In the genomic region with DNA sequence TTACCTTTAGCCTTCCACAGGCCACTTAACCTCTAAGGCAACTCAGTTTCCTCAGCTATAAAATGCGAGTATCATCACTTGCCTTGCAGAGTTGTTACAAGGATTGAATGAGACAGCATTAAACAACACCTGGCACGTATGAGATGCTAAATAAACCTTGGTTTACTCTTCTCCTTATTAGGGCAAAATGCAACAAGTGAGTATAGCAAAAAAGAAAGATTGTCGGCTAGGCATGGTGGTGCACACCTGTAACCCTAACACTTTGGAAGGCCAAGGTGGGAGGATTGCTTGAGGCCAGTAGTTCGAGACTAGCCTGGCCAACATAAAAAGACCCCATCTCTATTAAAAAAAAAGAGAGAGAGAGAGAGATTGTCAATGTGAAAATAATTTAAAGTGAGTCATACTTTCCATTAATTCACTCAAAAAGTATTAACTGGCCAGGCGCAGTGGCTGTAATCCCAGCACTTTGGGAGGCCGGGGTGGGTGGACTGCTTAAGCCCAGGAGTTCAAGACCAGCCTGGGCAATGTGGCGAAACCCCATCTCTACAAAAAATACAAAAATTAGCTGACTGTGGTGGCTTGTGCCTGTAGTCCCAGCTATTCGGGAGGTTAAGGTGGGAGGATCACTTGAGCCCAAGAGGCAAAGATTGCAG, we compare ENCODE assay signal across 16 cellular contexts. TPM values are rescaled to one million over a fixed set of nuclear protein-coding genes. Genes with fewer than 3 reads are reported as not detected.
DNase-seq lines count a peak whose midpoint lies in the region; ATAC-seq, FAIRE-seq and TF ChIP-seq lines count a peak whose summit lies in the region.
"Had no signal": no experiment of that assay in that cellular context is flagged by ENCODE, and none has a peak within 500 bp of the region (broad histone marks: within the 10 kb centered on the region; RNA-seq: fewer than 3 reads in every experiment).

No MANE protein-coding gene starts in this region.

- peak overlapping the region; percentile 64 for H3K4ac ChIP-seq in trophoblast cell (ENCODE audit: low read depth, low read length)

- no peak for FAIRE-seq in K562 (lab: Jason Lieb, UNC)

- peaks cover 25% of the 10 kb centered on the region for H3K4me1 ChIP-seq in HEK293 (ENCODE audit: control insufficient read depth, insufficient read depth, low read length)
- peaks cover 4 to 12% of the 10 kb centered on the region in 2 experiments; a peak in 4 of 5 replicates for H3K4me1 ChIP-seq in K562 (replicated peaks in 1 of 2; ENCODE audit: control insufficient read depth in 2 of 2, insufficient read depth in 2 of 2, low read length in 2 of 2)
- H3K4me1 ChIP-seq in trophoblast cell (ENCODE audit: control insufficient read depth in 1 of 2, insufficient read depth in 2 of 2, low read length in 2 of 2) = peaks cover 0 to 6% of the 10 kb centered on the region in 2 experiments
- H3K4me1 ChIP-seq in SJCRH30 = peaks cover 13% of the 10 kb centered on the region
- H3K4me1 ChIP-seq: SJSA1 had no signal

- intact Hi-C loops in K562 (cut with micrococcal nuclease) = no loop called here
- intact Hi-C loops in activated T-helper 2 cell treated with anti-CD3 and anti-CD28 coated beads, Interferon-gamma antibody, Interleukin-2, Interleukin-4, amounts not matched to agents 10 μg/mL and 5 μg/mL and 100 μg/mL, durations not matched to agents 14 hours and 24 hours and 36 hours (cut with micrococcal nuclease) = no loop called here

- H3K14ac ChIP-seq in trophoblast cell (ENCODE audit: low read length) = no peak overlapping the region

- no peak overlapping the region for H2AK5ac ChIP-seq in trophoblast cell (ENCODE audit: low read length)

- no peaks in the 10 kb centered on the region for H3K27me3 Mint-ChIP-seq in activated T-cell treated with anti-CD3 and anti-CD28 coated beads, Interleukin-2, amount 50 U/mL, for 24 hours
- no peaks in the 10 kb centered on the region for H3K27me3 Mint-ChIP-seq in activated T-helper 2 cell treated with anti-CD3 and anti-CD28 coated beads, Interferon-gamma antibody, Interleukin-2, Interleukin-4, amounts not matched to agents 10 μg/mL and 5 μg/mL and 100 μg/mL, durations not matched to agents 14 hours and 24 hours and 36 hours (ENCODE audit: low read depth)

- no peak overlapping the region for H2BK5ac ChIP-seq in trophoblast cell (ENCODE audit: low read depth, low read length, poor library complexity)

- no peak overlapping the region for H2BK12ac ChIP-seq in trophoblast cell (ENCODE audit: low read length)

- ATAC-seq in K562 (no peak), GM19463 (IDR thresholded peaks at IDR 0.05; ENCODE audit: unreplicated experiment) (no peak)
- ATAC-seq: PC-3 had no signal

- POLR2A ChIA-PET in HEK293 (lab: Yijun Ruan, JAX) (interaction anchor here (1.6 kb wide), 1 partner anchor 8 kb away, joined by 7 read pairs; the partner anchor contains the start of gene ATAD2B), K562 (lab: Yijun Ruan, JAX) (interaction anchor here (1.8 kb wide), 1 partner anchor 8 kb away, joined by 16 read pairs; the partner anchor contains the start of gene ATAD2B)

- no peaks in the 10 kb centered on the region for H3K79me1 ChIP-seq in trophoblast cell (ENCODE audit: low read length)

- no peak overlapping the region for H4K12ac ChIP-seq in trophoblast cell (ENCODE audit: low read depth, low read length)

- H3K4me3 ChIP-seq in HEK293 (ENCODE audit: low read depth, low read length) (no peak overlapping the region), K562 (no peak overlapping the region), trophoblast cell (ENCODE audit: low read depth, low read length) (no peak overlapping the region), SJCRH30 (no peak overlapping the region)
- H3K4me3 ChIP-seq: SJSA1 had no signal

- no peak overlapping the region for H2BK120ac ChIP-seq in trophoblast cell (ENCODE audit: insufficient read depth, low read length, poor library complexity)

- no peak for DNase-seq in activated T-cell treated with anti-CD3 and anti-CD28 coated beads, Interleukin-2, amount 50 U/mL, for 24 hours
- DNase-seq in activated T-cell treated with anti-CD3 and anti-CD28 coated beads, Interleukin-2, amount 50 U/mL, for 1 hour = no peak
- DNase-seq in K562 (ENCODE audit: extremely low read depth in 1 of 4, low spot score in 3 of 4) = no peak
- DNase-seq in trophoblast cell = no peak
- no peak for DNase-seq in activated T-helper 2 cell treated with anti-CD3 and anti-CD28 coated beads, Interferon-gamma antibody, Interleukin-2, Interleukin-4, amounts not matched to agents 10 μg/mL and 5 μg/mL and 100 μg/mL, durations not matched to agents 14 hours and 24 hours and 36 hours (ENCODE audit: low spot score)
- no peak for DNase-seq in SJCRH30
- DNase-seq: 8988T, H7, Kasumi-1, NCI-H187, NCI-H345, NCI-H526, PC-3 had no signal

- H3K79me2 ChIP-seq in K562 (ENCODE audit: control insufficient read depth, insufficient read depth, low read length) (peaks cover 90% of the 10 kb centered on the region), trophoblast cell (ENCODE audit: control insufficient read depth, insufficient read depth, low read length, poor library complexity) (no peaks in the 10 kb centered on the region)

- H3K4me1 Mint-ChIP-seq in activated T-cell treated with anti-CD3 and anti-CD28 coated beads, Interleukin-2, amount 50 U/mL, for 24 hours (ENCODE audit: low read depth) = peaks cover 70% of the 10 kb centered on the region
- peaks cover 29% of the 10 kb centered on the region for H3K4me1 Mint-ChIP-seq in activated T-helper 2 cell treated with anti-CD3 and anti-CD28 coated beads, Interferon-gamma antibody, Interleukin-2, Interleukin-4, amounts not matched to agents 10 μg/mL and 5 μg/mL and 100 μg/mL, durations not matched to agents 14 hours and 24 hours and 36 hours (ENCODE audit: low read depth)

- no peaks in the 10 kb centered on the region for H3K9me3 ChIP-seq in HEK293 (ENCODE audit: control insufficient read depth, insufficient read depth, low read depth, low read length)
- H3K9me3 ChIP-seq in K562 (replicated peaks; ENCODE audit: control insufficient read depth, insufficient read depth, low read depth, low read length) = no peaks in the 10 kb centered on the region
- no peaks in the 10 kb centered on the region for H3K9me3 ChIP-seq in trophoblast cell (ENCODE audit: insufficient read depth, low read depth, low read length)
- H3K9me3 ChIP-seq in SJCRH30 (replicated peaks) = no peaks in the 10 kb centered on the region
- H3K9me3 ChIP-seq: SJSA1 had no signal

- no peaks in the 10 kb centered on the region for H3K36me3 ChIP-seq in HEK293 (ENCODE audit: control insufficient read depth in 2 of 2, insufficient read depth in 1 of 2, low read length in 2 of 2)
- no peaks in the 10 kb centered on the region for H3K36me3 ChIP-seq in K562 (ENCODE audit: control insufficient read depth, insufficient read depth, low read length)
- H3K36me3 ChIP-seq in trophoblast cell (ENCODE audit: control insufficient read depth in 1 of 2, insufficient read depth in 2 of 2, low read length in 2 of 2) = no peaks in the 10 kb centered on the region
- H3K36me3 ChIP-seq in SJCRH30 = no peaks in the 10 kb centered on the region
- H3K36me3 ChIP-seq: SJSA1 had no signal

- 78% methylated on average over 8 of the region's 8 CpGs for WGBS in K562 (ENCODE audit: insufficient coverage, low coverage, missing lambda C conversion rate)
- no CpG with 5 or more reads among the region's 8 CpGs for WGBS in trophoblast cell (ENCODE audit: extremely low coverage, insufficient coverage, insufficient read length)

- no peak for TF ChIP-seq EP300 in K562 (IDR thresholded peaks at IDR 0.05; ENCODE audit: low read length)

- H3K23ac ChIP-seq in trophoblast cell (ENCODE audit: low read length) = no peak overlapping the region

- no peak overlapping the region for H3K4me3 Mint-ChIP-seq in activated T-cell treated with anti-CD3 and anti-CD28 coated beads, Interleukin-2, amount 50 U/mL, for 24 hours
- H3K4me3 Mint-ChIP-seq in activated T-helper 2 cell treated with anti-CD3 and anti-CD28 coated beads, Interferon-gamma antibody, Interleukin-2, Interleukin-4, amounts not matched to agents 10 μg/mL and 5 μg/mL and 100 μg/mL, durations not matched to agents 14 hours and 24 hours and 36 hours (ENCODE audit: low read depth) = no peak overlapping the region

- no peak overlapping the region for H4K8ac ChIP-seq in trophoblast cell (ENCODE audit: low read depth, low read length)

- H3K4me2 ChIP-seq in K562 (ENCODE audit: insufficient read depth, low read length) = no peak overlapping the region
- no peak overlapping the region for H3K4me2 ChIP-seq in trophoblast cell (ENCODE audit: low read length)

- in situ Hi-C loops in K562 (cut with MboI) = no loop called here

- no peaks in the 10 kb centered on the region for H3K9me1 ChIP-seq in K562 (ENCODE audit: control insufficient read depth, insufficient read depth, low read length)

- CTCF ChIA-PET in HEK293 (lab: Yijun Ruan, JAX) (interaction anchor here (0.6 to 1.5 kb wide), 5 partner anchors 8 to 168 kb away, joined by 3 to 8 read pairs (median 4); partner anchors contain the start of gene ATAD2B), K562 (lab: Yijun Ruan, JAX; ENCODE audit: low intra/inter-chr PET ratio) (no interaction called here)

- H3K27ac ChIP-seq in HEK293 (ENCODE audit: extremely low read depth, low read depth, low read length) (no peak overlapping the region), K562 (ENCODE audit: extremely low read depth, low read depth, low read length) (no peak overlapping the region), trophoblast cell (ENCODE audit: low read depth, low read length) (no peak overlapping the region), SJCRH30 (no peak overlapping the region)
- H3K27ac ChIP-seq: SJSA1 had no signal

- no peak overlapping the region for H3K18ac ChIP-seq in trophoblast cell (ENCODE audit: low read length)

- H3K27me3 ChIP-seq in K562 (ENCODE audit: control insufficient read depth in 2 of 2, insufficient read depth in 2 of 2, low read length in 2 of 2) (no peaks in the 10 kb centered on the region), trophoblast cell (ENCODE audit: insufficient read depth, low read length) (no peaks in the 10 kb centered on the region), SJCRH30 (no peaks in the 10 kb centered on the region)
- H3K27me3 ChIP-seq: SJSA1 had no signal

- no peaks in the 10 kb centered on the region for H4K20me1 ChIP-seq in K562 (replicated peaks; ENCODE audit: control insufficient read depth, insufficient read depth, low read length)

- BruUV-seq in K562 (replicated peaks; lab: Mats Ljungman, UMichigan) = no TSS peak

- H4K91ac ChIP-seq in trophoblast cell (ENCODE audit: low read depth, low read length) = no peak overlapping the region

- no peak for TF ChIP-seq RAD21 in K562 (CRISPR knock-in tag; conservative IDR thresholded peaks at IDR 0.05 in 1 of 2, IDR thresholded peaks at IDR 0.05 in 1 of 2)

- TF ChIP-seq CTCF in HEK293 (tag by site-specific recombination; IDR thresholded peaks at IDR 0.05) = no peak
- no peak for TF ChIP-seq CTCF in K562 (IDR thresholded peaks at IDR 0.05 in 2 of 3, conservative IDR thresholded peaks at IDR 0.05 in 1 of 3; ENCODE audit: insufficient read depth in 2 of 3, low read depth in 1 of 3, low read length in 3 of 3)

- H3K36me3 Mint-ChIP-seq in activated T-cell treated with anti-CD3 and anti-CD28 coated beads, Interleukin-2, amount 50 U/mL, for 24 hours (ENCODE audit: low read depth) = peaks cover 4% of the 10 kb centered on the region
- peaks cover 3% of the 10 kb centered on the region for H3K36me3 Mint-ChIP-seq in activated T-helper 2 cell treated with anti-CD3 and anti-CD28 coated beads, Interferon-gamma antibody, Interleukin-2, Interleukin-4, amounts not matched to agents 10 μg/mL and 5 μg/mL and 100 μg/mL, durations not matched to agents 14 hours and 24 hours and 36 hours (ENCODE audit: low read depth)

- no peaks in the 10 kb centered on the region for H3K9me3 Mint-ChIP-seq in activated T-cell treated with anti-CD3 and anti-CD28 coated beads, Interleukin-2, amount 50 U/mL, for 24 hours
- no peaks in the 10 kb centered on the region for H3K9me3 Mint-ChIP-seq in activated T-helper 2 cell treated with anti-CD3 and anti-CD28 coated beads, Interferon-gamma antibody, Interleukin-2, Interleukin-4, amounts not matched to agents 10 μg/mL and 5 μg/mL and 100 μg/mL, durations not matched to agents 14 hours and 24 hours and 36 hours

- peak overlapping the region; percentile 30 for H3K27ac Mint-ChIP-seq in activated T-cell treated with anti-CD3 and anti-CD28 coated beads, Interleukin-2, amount 50 U/mL, for 24 hours
- H3K27ac Mint-ChIP-seq in activated T-helper 2 cell treated with anti-CD3 and anti-CD28 coated beads, Interferon-gamma antibody, Interleukin-2, Interleukin-4, amounts not matched to agents 10 μg/mL and 5 μg/mL and 100 μg/mL, durations not matched to agents 14 hours and 24 hours and 36 hours = no peak overlapping the region

- no peak overlapping the region for H2AFZ ChIP-seq in K562 (ENCODE audit: low read depth, low read length)
- no peak overlapping the region for H2AFZ ChIP-seq in trophoblast cell (ENCODE audit: insufficient read depth, low read length, poor library complexity)

- no peak for TF ChIP-seq POLR2A in K562 (conservative IDR thresholded peaks at IDR 0.05)

- no peak overlapping the region for H3K9ac ChIP-seq in K562 (ENCODE audit: insufficient read depth in 1 of 2, low read depth in 2 of 2, low read length in 2 of 2)
- no peak overlapping the region for H3K9ac ChIP-seq in trophoblast cell (ENCODE audit: low read length)

RNA-seq across cellular contexts. Expression of gene ATAD2B, which starts 8.0 kb away (rescaled TPM):
- 28.1 and 119 TPM in 2 replicates for total RNA-seq in K562 (2011; cell fraction: chromatin; rRNA removed; ENCODE audit: low replicate concordance)
- 12.7 and 18.3 TPM in 2 replicates for total RNA-seq in K562 (2011; cell fraction: nucleolus; rRNA removed)
- 37.1 and 61.3 TPM in 2 replicates for total RNA-seq in K562 (2011; cell fraction: nucleoplasm; rRNA removed)
- total RNA-seq in K562 (2014; rRNA removed) (10.8 and 11.4 TPM in 2 replicates), K562 (2014; rRNA removed; fragmentation: Illumina TruSeq; extraction: Trizol) (21.6 and 22.4 TPM in 2 replicates), K562 (2015; rRNA removed; fragmentation: Illumina TruSeq; extraction: Trizol) (20.6 and 21.6 TPM in 2 replicates), K562 (2021) (18.5 and 18.8 TPM in 2 replicates)
- polyA plus RNA-seq in K562 (2011; rRNA removed) (11.0 and 11.7 TPM in 2 replicates), K562 (2014; fragmentation: Illumina TruSeq; extraction: Trizol) (8.9 and 10.9 TPM in 2 replicates), K562 (2014; fragmentation: Nextera tagmentation; extraction: Ambion mirVana) (1 to 10 TPM; 3.2 to 4.0 TPM), K562 (2014; rRNA removed) (6.4 and 7.7 TPM in 2 replicates)
- 1.6 and 4.6 TPM in 2 replicates for polyA plus RNA-seq in K562 (2011; cell fraction: cytosol; rRNA removed)
- 18.8 and 26.5 TPM in 2 replicates for polyA plus RNA-seq in K562 (2011; cell fraction: nucleus; rRNA removed)
- polyA plus RNA-seq in K562 (2012) = 5.6 TPM in 2 replicates
- polyA minus RNA-seq in K562 (2011; rRNA and poly(A)+ RNA removed) = 30.0 and 41.1 TPM in 2 replicates
- polyA minus RNA-seq in K562 (2011; cell fraction: cytosol; rRNA and poly(A)+ RNA removed) = 8.7 TPM in 2 replicates
- polyA minus RNA-seq in K562 (2011; cell fraction: nucleus; rRNA and poly(A)+ RNA removed) = 37.0 and 67.3 TPM in 2 replicates
- 5.6 TPM in 2 replicates for polyA plus RNA-seq in trophoblast cell (2013)
- total RNA-seq in activated T-helper 2 cell treated with anti-CD3 and anti-CD28 coated beads, Interferon-gamma antibody, Interleukin-2, Interleukin-4, amounts not matched to agents 10 μg/mL and 5 μg/mL and 100 μg/mL, durations not matched to agents 14 hours and 24 hours and 36 hours = 24.2 and 24.8 TPM in 2 replicates
- total RNA-seq in SJCRH30 (2014; rRNA removed; shearing (Covaris generic)) = 33.3 and 37.5 TPM in 2 replicates

RNA-seq across cellular contexts. Expression of gene UBXN2A, which starts 21.3 kb away (rescaled TPM):
- 11.5 and 22.5 TPM in 2 replicates for total RNA-seq in K562 (2011; cell fraction: chromatin; rRNA removed; ENCODE audit: low replicate concordance)
- total RNA-seq in K562 (2011; cell fraction: nucleolus; rRNA removed) = 9.7 and 10.1 TPM in 2 replicates
- total RNA-seq in K562 (2011; cell fraction: nucleoplasm; rRNA removed) = 10.9 and 13.0 TPM in 2 replicates
- 12.9 and 14.6 TPM in 2 replicates for total RNA-seq in K562 (2014; rRNA removed)
- 25.6 and 29.4 TPM in 2 replicates for total RNA-seq in K562 (2014; rRNA removed; fragmentation: Illumina TruSeq; extraction: Trizol)
- 18.1 and 20.1 TPM in 2 replicates for total RNA-seq in K562 (2015; rRNA removed; fragmentation: Illumina TruSeq; extraction: Trizol)
- total RNA-seq in K562 (2021) = 16.0 and 16.8 TPM in 2 replicates
- 11.1 and 16.6 TPM in 2 replicates for polyA plus RNA-seq in K562 (2011; rRNA removed)
- polyA plus RNA-seq in K562 (2011; cell fraction: cytosol; rRNA removed) = 2.8 and 5.3 TPM in 2 replicates
- 1.9 and 2.3 TPM in 2 replicates for polyA plus RNA-seq in K562 (2011; cell fraction: nucleus; rRNA removed)
- 11.0 and 15.5 TPM in 2 replicates for polyA plus RNA-seq in K562 (2012)
- 18.2 and 20.2 TPM in 2 replicates for polyA plus RNA-seq in K562 (2014; fragmentation: Illumina TruSeq; extraction: Trizol)
- polyA plus RNA-seq in K562 (2014; fragmentation: Nextera tagmentation; extraction: Ambion mirVana) = 1 to 10 TPM; 3.4 to 4.1 TPM
- 13.8 and 16.2 TPM in 2 replicates for polyA plus RNA-seq in K562 (2014; rRNA removed)
- polyA minus RNA-seq in K562 (2011; rRNA and poly(A)+ RNA removed) = 8.1 and 11.4 TPM in 2 replicates
- polyA minus RNA-seq in K562 (2011; cell fraction: cytosol; rRNA and poly(A)+ RNA removed) = 6.1 and 8.8 TPM in 2 replicates
- polyA minus RNA-seq in K562 (2011; cell fraction: nucleus; rRNA and poly(A)+ RNA removed) = 3.1 and 4.8 TPM in 2 replicates
- 13.0 and 13.5 TPM in 2 replicates for polyA plus RNA-seq in trophoblast cell (2013)
- total RNA-seq in activated T-helper 2 cell treated with anti-CD3 and anti-CD28 coated beads, Interferon-gamma antibody, Interleukin-2, Interleukin-4, amounts not matched to agents 10 μg/mL and 5 μg/mL and 100 μg/mL, durations not matched to agents 14 hours and 24 hours and 36 hours = 17.6 and 18.3 TPM in 2 replicates
- total RNA-seq in SJCRH30 (2014; rRNA removed; shearing (Covaris generic)) = 36.4 and 39.9 TPM in 2 replicates
